ENCODE assay signal across 8 cellular contexts in the genomic region with DNA sequence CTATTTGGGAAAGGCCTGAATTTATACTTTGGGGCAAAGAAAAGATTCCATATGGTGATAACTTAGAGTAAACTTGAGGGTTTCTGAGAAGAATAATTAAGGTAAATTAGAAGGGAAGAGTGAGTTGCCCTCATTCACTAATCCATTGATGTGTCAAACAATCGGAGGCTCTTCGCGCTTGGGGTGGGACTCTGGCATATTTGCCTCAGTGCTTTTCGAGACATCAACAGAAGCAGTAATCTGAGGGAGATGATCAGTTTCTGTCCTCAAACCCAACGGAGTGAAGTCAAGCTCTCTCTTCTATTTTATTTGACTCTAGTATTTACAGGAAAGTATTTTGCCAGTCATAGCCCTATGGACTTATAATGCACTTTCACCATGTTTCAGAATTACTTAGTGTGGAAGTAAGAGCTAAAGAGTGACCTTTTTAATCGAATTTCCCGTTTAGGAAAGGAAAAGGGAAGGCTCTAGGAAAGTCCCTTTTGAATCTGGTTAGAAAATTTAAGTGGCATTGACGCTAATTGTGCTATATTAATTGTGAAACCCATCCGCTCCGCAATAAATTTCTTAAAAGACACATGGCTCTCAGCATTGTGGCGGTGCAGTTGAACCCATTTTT. TPM values are rescaled to one million over a fixed set of nuclear protein-coding genes. Genes with fewer than 3 reads are reported as not detected.
DNase-seq lines count a peak whose midpoint lies in the region; ATAC-seq, FAIRE-seq and TF ChIP-seq lines count a peak whose summit lies in the region.

No MANE protein-coding gene starts in this region.

- no peak overlapping the region for H3K23ac ChIP-seq in neuronal stem cell (ENCODE audit: low read depth, low read length, poor library complexity)

- DNase-seq in ELR (ENCODE audit: low read depth) = peak; percentile 40
- peak; percentile 41 for DNase-seq in OCI-M1 (lab: John Stamatoyannopoulos, UW)
- peak; percentile 42 for DNase-seq in endothelial cell of umbilical vein (ENCODE audit: low read depth, low spot score)
- DNase-seq in neuronal stem cell (ENCODE audit: low spot score) = no peak
- DNase-seq in mesenteric fat pad (ENCODE audit: low spot score) = no peak
- DNase-seq in stimulated activated naive CD4-positive, alpha-beta T cell treated with Interleukin-2 at 50 U/mL for 16 hours (lab: John Stamatoyannopoulos, UW) = no peak
- DNase-seq in DMS79 treated with DMSO at 0.1 percent for 48 hours (lab: John Stamatoyannopoulos, UW) = no peak

- H2BK5ac ChIP-seq in neuronal stem cell (ENCODE audit: low read length) = no peak overlapping the region

- peak overlapping the region; percentile 59 for H3K27ac ChIP-seq in endothelial cell of umbilical vein (ENCODE audit: insufficient read depth, low read depth, low read length)
- no peak overlapping the region for H3K27ac ChIP-seq in neuronal stem cell (replicated peaks; ENCODE audit: low read length)

- H3K9me3 ChIP-seq in endothelial cell of umbilical vein (replicated peaks; ENCODE audit: control insufficient read depth, insufficient read depth, low read length) (no peaks in the 10 kb centered on the region), neuronal stem cell (replicated peaks in 1 of 2; ENCODE audit: control insufficient read depth in 2 of 2, insufficient read depth in 1 of 2, low read depth in 1 of 2, low read length in 2 of 2) (no peaks in the 10 kb centered on the region)

- H3K9ac ChIP-seq in endothelial cell of umbilical vein (replicated peaks; ENCODE audit: extremely low read depth, insufficient read depth, low read length) (peak overlapping the region; percentile 67), neuronal stem cell (ENCODE audit: low read depth, low read length, poor library complexity) (no peak overlapping the region)

- dilution Hi-C loops in endothelial cell of umbilical vein (cut with MboI; ENCODE audit: extremely low pct_ligation_motif_present, low sequenced_read_pairs) = no loop called here

- no peak overlapping the region for H2AK5ac ChIP-seq in neuronal stem cell (ENCODE audit: low read depth, low read length)

- H2BK120ac ChIP-seq in neuronal stem cell (ENCODE audit: low read depth, low read length) = no peak overlapping the region

- H3K9me1 ChIP-seq in endothelial cell of umbilical vein (replicated peaks; ENCODE audit: control insufficient read depth, extremely low read depth, insufficient read depth, low read length) = no peaks in the 10 kb centered on the region

- H2AFZ ChIP-seq in endothelial cell of umbilical vein (ENCODE audit: low read depth, low read length) (no peak overlapping the region), neuronal stem cell (ENCODE audit: low read length) (no peak overlapping the region)

- CTCF ChIA-PET in endothelial cell of umbilical vein (lab: Charles Lee) = interaction anchor here (1.0 to 5.3 kb wide), 11 partner anchors 18 to 149 kb away, joined by 3 to 36 read pairs (median 7); no protein-coding TSS in a partner anchor

- POLR2A ChIA-PET in endothelial cell of umbilical vein (lab: Charles Lee) = interaction anchor here (0.5 kb wide), 1 partner anchor 170 kb away, joined by 3 read pairs; no protein-coding TSS in a partner anchor

- peak; percentile 72 for FAIRE-seq in endothelial cell of umbilical vein (lab: Jason Lieb, UNC)

- H3K14ac ChIP-seq in neuronal stem cell (ENCODE audit: low read length) = no peak overlapping the region

- H2BK15ac ChIP-seq in neuronal stem cell (ENCODE audit: low read length) = no peak overlapping the region

- peak overlapping the region; percentile 98 for H3K4me2 ChIP-seq in endothelial cell of umbilical vein (ENCODE audit: insufficient read depth, low read length)
- H3K4me2 ChIP-seq in neuronal stem cell (ENCODE audit: insufficient read depth, low read length, poor library complexity, severe bottlenecking) = peak overlapping the region; percentile 65

- no peak for TF ChIP-seq POLR2A in endothelial cell of umbilical vein (IDR thresholded peaks at IDR 0.05; ENCODE audit: low read depth, low read length)

- H3K27me3 ChIP-seq in endothelial cell of umbilical vein (ENCODE audit: control insufficient read depth in 2 of 2, insufficient read depth in 2 of 2, low read length in 2 of 2) = no peaks in the 10 kb centered on the region
- H3K27me3 ChIP-seq in neuronal stem cell (ENCODE audit: control insufficient read depth in 3 of 3, insufficient read depth in 3 of 3, low read depth in 1 of 3, low read length in 3 of 3) = no peaks in the 10 kb centered on the region

- H3K79me2 ChIP-seq in endothelial cell of umbilical vein (ENCODE audit: control insufficient read depth, insufficient read depth, low read length) = peaks cover 62% of the 10 kb centered on the region

- no peak overlapping the region for H3K4ac ChIP-seq in neuronal stem cell (ENCODE audit: low read length)

- no peak overlapping the region for H4K91ac ChIP-seq in neuronal stem cell (ENCODE audit: low read depth, low read length, poor library complexity)

- no peak for TF ChIP-seq CTCF in endothelial cell of umbilical vein (IDR thresholded peaks at IDR 0.05; ENCODE audit: extremely low read depth in 1 of 2, insufficient read depth in 1 of 2, low read depth in 1 of 2, low read length in 2 of 2)

- BruUV-seq in endothelial cell of umbilical vein (replicated peaks; lab: Mats Ljungman, UMichigan) = no TSS peak

- WGBS in neuronal stem cell (ENCODE audit: extremely low coverage in 2 of 2, insufficient read length in 2 of 2, insufficient replicate concordance in 1 of 2), 2 donors = no CpG with 5 or more reads among the region's 11 CpGs

- no peak overlapping the region for H3K18ac ChIP-seq in neuronal stem cell (ENCODE audit: low read length)

- no peak overlapping the region for H2BK12ac ChIP-seq in neuronal stem cell (ENCODE audit: low read length)

- H3K36me3 ChIP-seq in endothelial cell of umbilical vein (ENCODE audit: control insufficient read depth in 2 of 2, extremely low read depth in 1 of 2, insufficient read depth in 2 of 2, low read length in 2 of 2) (no peaks in the 10 kb centered on the region), neuronal stem cell (replicated peaks in 1 of 2; ENCODE audit: control insufficient read depth in 2 of 2, insufficient read depth in 2 of 2, low read length in 2 of 2) (peaks cover 2 to 29% of the 10 kb centered on the region in 2 donors)

- H3K4me3 ChIP-seq in endothelial cell of umbilical vein (replicated peaks in 1 of 3; ENCODE audit: insufficient read depth in 1 of 3, low read depth in 1 of 3, low read length in 3 of 3) (peak overlapping the region; percentile 90 to 97 (median 92)), neuronal stem cell (ENCODE audit: low read length in 2 of 2) (peak overlapping the region; percentile 63 to 98)

- H3K79me1 ChIP-seq in neuronal stem cell (ENCODE audit: low read depth, low read length) = peaks cover 5% of the 10 kb centered on the region

- H3K4me1 ChIP-seq in endothelial cell of umbilical vein (ENCODE audit: control insufficient read depth, extremely low read depth, insufficient read depth, low read length) = peaks cover 11% of the 10 kb centered on the region
- peaks cover 5 to 6% of the 10 kb centered on the region in 2 donors for H3K4me1 ChIP-seq in neuronal stem cell (ENCODE audit: control insufficient read depth in 2 of 2, insufficient read depth in 1 of 2, low read depth in 1 of 2, low read length in 2 of 2)

- intact Hi-C loops in endothelial cell of umbilical vein (cut with micrococcal nuclease) = loop anchor here (2.0 to 10.0 kb wide), 2 partner anchors 38 to 160 kb away; partner anchors contain the start of gene ASXL2

- H4K8ac ChIP-seq in neuronal stem cell (ENCODE audit: low read depth, low read length) = no peak overlapping the region

- peaks cover 2% of the 10 kb centered on the region for H4K20me1 ChIP-seq in endothelial cell of umbilical vein (replicated peaks; ENCODE audit: control insufficient read depth, extremely low read depth, insufficient read depth, low read length)

- no peak for ATAC-seq in GM19328 (IDR thresholded peaks at IDR 0.05; ENCODE audit: unreplicated experiment)

TF ChIP-seq in endothelial cell of umbilical vein, 7 proteins besides CTCF, POLR2A, EP300 and RAD21 (continues in another document):
- no peak for TF ChIP-seq MYC (IDR thresholded peaks at IDR 0.05; ENCODE audit: low read depth, low read length)
- TF ChIP-seq EZH2 (IDR thresholded peaks at IDR 0.05; ENCODE audit: borderline replicate concordance, low read depth, low read length, severe bottlenecking) = no peak
- TF ChIP-seq POLR2AphosphoS5 (IDR thresholded peaks at IDR 0.05; ENCODE audit: insufficient read depth, low read depth, low read length) = no peak
- TF ChIP-seq JUN (IDR thresholded peaks at IDR 0.05; ENCODE audit: borderline replicate concordance, insufficient read depth, insufficient read length, low read depth) = no peak
- no peak for TF ChIP-seq FOS (IDR thresholded peaks at IDR 0.05; ENCODE audit: borderline replicate concordance, insufficient read depth, low read length)
- no peak for TF ChIP-seq GATA2 (IDR thresholded peaks at IDR 0.05; ENCODE audit: insufficient read depth, insufficient read length, low read depth, low read length)

RNA-seq across cellular contexts. Expression of gene RAB10, which starts 1.3 kb away (rescaled TPM):
- total RNA-seq in endothelial cell of umbilical vein = 104 and 105 TPM in 2 replicates
- 37.2 and 45.1 TPM in 2 replicates for polyA plus RNA-seq in endothelial cell of umbilical vein
- 48.8 and 57.1 TPM in 2 replicates for polyA plus RNA-seq in endothelial cell of umbilical vein (2011; cell fraction: cytosol; rRNA removed)
- polyA plus RNA-seq in endothelial cell of umbilical vein (2011; cell fraction: nucleus; rRNA removed) = 28.3 and 47.0 TPM in 2 replicates
- 116 and 132 TPM in 2 replicates for polyA plus RNA-seq in endothelial cell of umbilical vein (2012)
- 37.7 and 47.7 TPM in 2 replicates for polyA minus RNA-seq in endothelial cell of umbilical vein
- 91.3 TPM for polyA minus RNA-seq in endothelial cell of umbilical vein (2011; cell fraction: cytosol; rRNA and poly(A)+ RNA removed)
- 32.4 and 40.7 TPM in 2 replicates for polyA minus RNA-seq in endothelial cell of umbilical vein (2011; cell fraction: nucleus; rRNA and poly(A)+ RNA removed)
- 98.8 TPM for polyA plus RNA-seq in neuronal stem cell (2013, experiment 1 of 2)
- polyA plus RNA-seq in neuronal stem cell (2013, experiment 2 of 2) = 97.0 TPM
- 118 TPM for total RNA-seq in mesenteric fat pad

RNA-seq across cellular contexts. Expression of gene KIF3C, which starts 52.9 kb away (rescaled TPM):
- total RNA-seq in endothelial cell of umbilical vein = 40.7 and 42.1 TPM in 2 replicates
- polyA plus RNA-seq in endothelial cell of umbilical vein = 9.9 and 11.4 TPM in 2 replicates
- 10.5 TPM in 2 replicates for polyA plus RNA-seq in endothelial cell of umbilical vein (2011; cell fraction: cytosol; rRNA removed)
- 9.3 and 11.6 TPM in 2 replicates for polyA plus RNA-seq in endothelial cell of umbilical vein (2011; cell fraction: nucleus; rRNA removed)
- 36.5 and 47.5 TPM in 2 replicates for polyA plus RNA-seq in endothelial cell of umbilical vein (2012)
- 20.0 and 29.4 TPM in 2 replicates for polyA minus RNA-seq in endothelial cell of umbilical vein
- polyA minus RNA-seq in endothelial cell of umbilical vein (2011; cell fraction: cytosol; rRNA and poly(A)+ RNA removed) = 0.31 TPM
- 7.8 and 13.8 TPM in 2 replicates for polyA minus RNA-seq in endothelial cell of umbilical vein (2011; cell fraction: nucleus; rRNA and poly(A)+ RNA removed)
- 24.5 TPM for polyA plus RNA-seq in neuronal stem cell (2013, experiment 1 of 2)
- 25.7 TPM for polyA plus RNA-seq in neuronal stem cell (2013, experiment 2 of 2)
- total RNA-seq in mesenteric fat pad = 7.4 TPM

Comparison
In these comparisons a context has a peak if more than half of its experiments do, and no peak if none do; other contexts are left out.
1. DNase-seq: peak in ELR (single experiment), OCI-M1 (single experiment) and endothelial cell of umbilical vein (single experiment); none in neuronal stem cell (single experiment), mesenteric fat pad (single experiment), stimulated activated naive CD4-positive, alpha-beta T cell treated with Interleukin-2 at 50 U/mL for 16 hours (single experiment) and DMS79 treated with DMSO at 0.1 percent for 48 hours (single experiment).